Comparison of ENCODE assay signal across 12 cellular contexts in the genomic region with DNA sequence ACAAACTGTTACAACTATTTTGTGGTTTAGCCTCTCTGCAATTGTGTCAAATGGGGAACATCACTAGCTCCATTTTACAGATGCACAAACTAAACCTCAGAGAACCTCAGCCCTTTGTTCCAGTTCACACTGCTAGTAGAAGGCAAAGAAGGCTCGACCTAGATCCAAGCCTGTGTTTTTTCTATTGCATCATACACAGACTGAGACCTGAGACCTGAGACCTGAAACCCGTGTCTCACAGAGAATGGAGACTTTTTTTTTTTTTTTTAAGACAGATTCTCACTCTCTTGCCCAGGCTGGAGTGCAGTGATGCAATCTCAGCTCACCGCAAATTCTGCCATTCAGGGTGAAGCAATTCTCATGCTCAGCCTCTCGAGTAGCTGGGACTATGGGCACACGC.
A peak's percentile ranks its signal among the peaks of the same experiment; 100 is the strongest.
DNase-seq lines count a peak whose midpoint lies in the region; ATAC-seq and TF ChIP-seq lines count a peak whose summit lies in the region.
"Had no signal": no experiment of that assay in that cellular context is flagged by ENCODE, and none has a peak within 500 bp of the region (broad histone marks: within the 10 kb centered on the region; RNA-seq: fewer than 3 reads in every experiment).

No MANE protein-coding gene starts in this region.

- H3K4me3 Mint-ChIP-seq in effector memory CD8-positive, alpha-beta T cell, result no peak overlapping the region
- no peak overlapping the region for H3K4me3 Mint-ChIP-seq in CD4-positive, alpha-beta memory T cell
- H3K4me3 Mint-ChIP-seq: T-cell had no signal

- H3K9me3 Mint-ChIP-seq in effector memory CD8-positive, alpha-beta T cell, result no peaks in the 10 kb centered on the region
- no peaks in the 10 kb centered on the region for H3K9me3 Mint-ChIP-seq in CD4-positive, alpha-beta memory T cell
- H3K9me3 Mint-ChIP-seq: activated T-helper 2 cell treated with anti-CD3 and anti-CD28 coated beads, Interferon-gamma antibody, Interleukin-2, Interleukin-4, amounts not matched to agents 10 μg/mL and 5 μg/mL and 100 μg/mL, durations not matched to agents 14 hours and 24 hours and 36 hours; T-cell had no signal

- intact Hi-C loops in CD4-positive, alpha-beta memory T cell (cut with micrococcal nuclease), result no loop called here

- H3K27me3 ChIP-seq in MM.1S (replicated peaks; ENCODE audit: insufficient read depth, low read length), result no peaks in the 10 kb centered on the region
- no peaks in the 10 kb centered on the region for H3K27me3 ChIP-seq in CD4-positive, alpha-beta memory T cell (ENCODE audit: insufficient read depth, low read length)
- H3K27me3 ChIP-seq: heart left ventricle, suprapubic skin had no signal

- no peak overlapping the region for H3K4me2 ChIP-seq in MM.1S (ENCODE audit: low read depth, low read length)

- CTCF ChIA-PET in CD4-positive, alpha-beta memory T cell (lab: Charles Lee; ENCODE audit: partially characterized antibody), result interaction anchor here (0.7 to 1.5 kb wide), 2 partner anchors 11 to 330 kb away, joined by 3 read pairs; no protein-coding TSS in a partner anchor

- H3K36me3 ChIP-seq in MM.1S (replicated peaks; ENCODE audit: insufficient read depth, low read length), result no peaks in the 10 kb centered on the region
- no peaks in the 10 kb centered on the region for H3K36me3 ChIP-seq in CD4-positive, alpha-beta memory T cell (ENCODE audit: insufficient read depth, low read length)
- H3K36me3 ChIP-seq: heart left ventricle, suprapubic skin had no signal

- POLR2A ChIA-PET in CD4-positive, alpha-beta memory T cell (lab: Charles Lee; ENCODE audit: partially characterized antibody), result no interaction called here

- H2AFZ ChIP-seq in MM.1S (ENCODE audit: low read length), result no peak overlapping the region

- H3K27me3 Mint-ChIP-seq in effector memory CD8-positive, alpha-beta T cell, result no peaks in the 10 kb centered on the region
- H3K27me3 Mint-ChIP-seq in CD4-positive, alpha-beta memory T cell, result no peaks in the 10 kb centered on the region
- H3K27me3 Mint-ChIP-seq: T-cell had no signal

- no peak overlapping the region for H3K27ac Mint-ChIP-seq in effector memory CD8-positive, alpha-beta T cell
- no peak overlapping the region for H3K27ac Mint-ChIP-seq in CD4-positive, alpha-beta memory T cell
- H3K27ac Mint-ChIP-seq: activated T-helper 2 cell treated with anti-CD3 and anti-CD28 coated beads, Interferon-gamma antibody, Interleukin-2, Interleukin-4, amounts not matched to agents 10 μg/mL and 5 μg/mL and 100 μg/mL, durations not matched to agents 14 hours and 24 hours and 36 hours; T-cell had no signal

- no peak overlapping the region for H3K9ac ChIP-seq in MM.1S (ENCODE audit: low read length)

- no peaks in the 10 kb centered on the region; the same call in 1 of the 2 replicates for H3F3A ChIP-seq in MM.1S (ENCODE audit: insufficient read depth, low read length)

- no peaks in the 10 kb centered on the region for H3K9me2 ChIP-seq in MM.1S (replicated peaks; ENCODE audit: insufficient read depth, low read length)

- no peak for TF ChIP-seq CTCF in GM13977 (IDR thresholded peaks at IDR 0.05; ENCODE audit: extremely low read depth, insufficient read depth, missing control alignments)
- no peak for TF ChIP-seq CTCF in MM.1S (IDR thresholded peaks at IDR 0.05; ENCODE audit: low read length)

- peaks cover 5% of the 10 kb centered on the region for H3K36me3 Mint-ChIP-seq in effector memory CD8-positive, alpha-beta T cell (ENCODE audit: insufficient read depth)
- H3K36me3 Mint-ChIP-seq in CD4-positive, alpha-beta memory T cell, result peaks cover 8 to 17% of the 10 kb centered on the region in 2 donors

- ATAC-seq in GM21423 (IDR thresholded peaks at IDR 0.05; ENCODE audit: unreplicated experiment), result peak; percentile 47
- peak; percentile 83 for ATAC-seq in effector memory CD8-positive, alpha-beta T cell (replicated peaks)
- ATAC-seq: heart left ventricle had no signal

- 0 out of 2 replicates have a peak, but pooled peaks cover 3% of the 10 kb centered on the region for H3K79me2 ChIP-seq in MM.1S (ENCODE audit: low read length)

- peaks cover 30 to 32% of the 10 kb centered on the region in 2 donors for H3K4me1 Mint-ChIP-seq in effector memory CD8-positive, alpha-beta T cell (ENCODE audit: low read depth in 2 of 2)
- H3K4me1 Mint-ChIP-seq in CD4-positive, alpha-beta memory T cell, result peaks cover 13 to 20% (median 18%) of the 10 kb centered on the region in 4 donors

- H3K4me3 ChIP-seq in MM.1S (ENCODE audit: low read length), result no peak overlapping the region
- no peak overlapping the region for H3K4me3 ChIP-seq in CD4-positive, alpha-beta memory T cell (ENCODE audit: low read length in 2 of 2)
- H3K4me3 ChIP-seq: heart left ventricle, suprapubic skin had no signal

- in situ Hi-C loops in GM13977 (cut with MboI; ENCODE audit: low pct_unique_long_range_greater_than_20kb, low sequenced_read_pairs, unreplicated experiment), result no loop called here

- DNase-seq in GM13977 (ENCODE audit: low spot score), result peak; percentile 38
- DNase-seq in MM.1S, result peak; percentile 90
- DNase-seq in effector memory CD8-positive, alpha-beta T cell, result no peak
- DNase-seq in NCI-H1105 (lab: John Stamatoyannopoulos, UW), result no peak
- DNase-seq in CD4-positive, alpha-beta memory T cell, result no peak
- no peak for DNase-seq in activated CD8-positive, alpha-beta memory T cell treated with anti-CD3 and anti-CD28 coated beads for 24 hours
- no peak for DNase-seq in mucosa of gallbladder (ENCODE audit: low spot score)
- DNase-seq: heart left ventricle had no signal

- H3K27ac ChIP-seq in MM.1S (ENCODE audit: low read length), result peak overlapping the region; percentile 9; the same call in 1 of the 2 replicates
- no peak overlapping the region for H3K27ac ChIP-seq in CD4-positive, alpha-beta memory T cell (ENCODE audit: low read depth, low read length)
- H3K27ac ChIP-seq: heart left ventricle, suprapubic skin had no signal

- no peaks in the 10 kb centered on the region for H3K9me3 ChIP-seq in MM.1S (replicated peaks; ENCODE audit: insufficient read depth, low read length)
- H3K9me3 ChIP-seq in CD4-positive, alpha-beta memory T cell (ENCODE audit: control insufficient read depth in 1 of 2, low read length in 2 of 2), result no peaks in the 10 kb centered on the region
- H3K9me3 ChIP-seq: heart left ventricle, suprapubic skin had no signal

- H3K4me1 ChIP-seq in MM.1S (ENCODE audit: low read length), result peaks cover 14% of the 10 kb centered on the region
- H3K4me1 ChIP-seq in CD4-positive, alpha-beta memory T cell (ENCODE audit: insufficient read depth, low read length), result no peaks in the 10 kb centered on the region
- H3K4me1 ChIP-seq: suprapubic skin had no signal

- H4K20me1 ChIP-seq in MM.1S (ENCODE audit: insufficient read depth, low read length), result no peaks in the 10 kb centered on the region

Comparison
In these comparisons a context has a peak if more than half of its experiments do, and no peak if none do; other contexts are left out.
1. DNase-seq: peak in GM13977 (single experiment) and MM.1S (single experiment); none in effector memory CD8-positive, alpha-beta T cell (0 of 3), NCI-H1105 (single experiment), CD4-positive, alpha-beta memory T cell (0 of 5), activated CD8-positive, alpha-beta memory T cell treated with anti-CD3 and anti-CD28 coated beads for 24 hours (single experiment) and mucosa of gallbladder (single experiment).